ENCODE assay signal across 15 cellular contexts in the genomic region with DNA sequence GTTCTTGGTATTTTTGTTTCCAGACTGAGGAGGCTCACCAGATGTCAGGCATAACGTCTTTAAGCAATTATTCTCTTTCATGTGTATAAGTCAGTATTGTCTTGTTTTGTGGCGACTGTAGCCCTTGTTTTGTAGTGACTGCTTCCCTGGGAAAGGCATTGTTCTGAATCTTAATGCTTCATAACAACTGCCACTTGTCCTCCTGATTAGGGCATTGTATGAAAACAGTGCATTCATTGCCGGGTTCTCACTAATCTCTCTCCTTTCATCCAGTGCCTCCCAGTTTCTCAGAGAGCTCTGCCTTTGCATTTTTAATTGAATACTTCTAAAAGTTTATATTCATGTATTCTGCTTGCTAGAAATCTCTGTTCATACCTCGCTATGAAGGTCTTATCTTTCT.
"Had no signal": no experiment of that assay in that cellular context is flagged by ENCODE, and none has a peak within 500 bp of the region (broad histone marks: within the 10 kb centered on the region; RNA-seq: fewer than 3 reads in every experiment).

No MANE protein-coding gene starts in this region.

- ATAC-seq: activated CD8-positive, alpha-beta memory T cell treated with anti-CD3 and anti-CD28 coated beads, Interleukin-2, amount 10 ng/mL, durations not matched to agents 7 days and 5 days; left cardiac atrium; natural killer cell had no signal

- DNase-seq: activated B cell treated with CpG ODN at 0.5 μM for 24 hours; activated CD4-positive, alpha-beta memory T cell treated with anti-CD3 and anti-CD28 coated beads, Interleukin-2, amount 10 ng/mL, durations not matched to agents 7 days and 5 days; activated CD4-positive, alpha-beta T cell treated with anti-CD3 and anti-CD28 coated beads for 48 hours; activated CD8-positive, alpha-beta memory T cell treated with anti-CD3 and anti-CD28 coated beads, Interleukin-2, amount 10 ng/mL, durations not matched to agents 7 days and 5 days; activated naive CD8-positive, alpha-beta T cell treated with anti-CD3 and anti-CD28 coated beads for 36 hours; effector memory CD4-positive, alpha-beta T cell; esophagus squamous epithelium; left cardiac atrium; natural killer cell; occipital lobe; stimulated activated CD4-positive, alpha-beta T cell treated with anti-CD3 and anti-CD28 coated beads, Interleukin-12 subunit alpha, Interleukin-12 subunit beta, amount 100 ng/mL, for 4 hours; stimulated activated CD4-positive, alpha-beta T cell treated with anti-CD3 and anti-CD28 coated beads, Interleukin-1b, Interleukin-23, amount 100 ng/mL, for 48 hours; stimulated activated naive CD4-positive, alpha-beta T cell treated with Interleukin-2 at 50 U/mL for 16 hours; transverse colon; uterus had no signal
